In the genomic region with DNA sequence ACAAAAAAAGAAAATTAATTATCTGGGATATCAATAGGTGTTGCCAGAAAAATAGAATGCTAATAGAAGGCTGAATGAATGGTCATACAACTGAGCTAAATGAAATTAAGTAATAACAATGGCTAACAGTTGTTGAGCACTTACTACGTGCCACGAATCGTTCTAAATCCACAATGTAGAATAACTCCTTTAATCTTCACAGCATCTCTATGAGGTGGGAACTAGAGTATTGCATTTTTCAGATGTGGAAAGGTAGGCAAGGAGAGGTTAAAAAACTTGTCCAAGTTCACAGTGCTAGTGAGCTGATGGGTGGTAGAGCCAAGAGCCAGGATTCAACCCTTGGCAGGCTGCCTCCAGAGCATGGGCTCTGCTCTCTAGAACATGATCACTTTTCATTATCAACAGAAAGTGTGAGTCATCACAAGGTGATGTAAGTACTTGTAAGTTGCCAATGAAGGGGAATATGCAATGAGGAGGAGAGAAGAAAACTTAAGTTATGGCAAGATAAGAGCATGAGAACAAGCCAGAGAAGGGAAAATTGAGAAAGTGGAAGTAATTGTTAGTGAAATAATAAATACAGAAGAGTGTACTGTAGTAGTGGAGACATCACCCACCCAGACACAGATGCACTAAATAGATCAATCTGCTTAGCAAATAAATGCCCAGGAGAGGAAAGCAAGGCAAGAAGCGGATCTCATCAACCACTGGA, we compare ENCODE assay signal across 9 cellular contexts.
A peak's percentile ranks its signal among the peaks of the same experiment; 100 is the strongest.
DNase-seq lines count a peak whose midpoint lies in the region; ATAC-seq and TF ChIP-seq lines count a peak whose summit lies in the region.
"Had no signal": no experiment of that assay in that cellular context is flagged by ENCODE, and none has a peak within 500 bp of the region (broad histone marks: within the 10 kb centered on the region; RNA-seq: fewer than 3 reads in every experiment).

No MANE protein-coding gene starts in this region.

- no peaks in the 10 kb centered on the region for H3K27me3 Mint-ChIP-seq in progenitor cell of endocrine pancreas
- H3K27me3 Mint-ChIP-seq in activated CD8-positive, alpha-beta memory T cell treated with anti-CD3 and anti-CD28 coated beads, Interleukin-2, amount 10 ng/mL, durations not matched to agents 7 days and 5 days = no peaks in the 10 kb centered on the region

- DNase-seq in GM04504 (ENCODE audit: low read depth) (peak; percentile 48), NCI-H2196 treated with DMSO at 0.1 percent for 48 hours (lab: John Stamatoyannopoulos, UW; ENCODE audit: unreplicated experiment) (peak; percentile 94), fibroblast of gingiva (ENCODE audit: low read depth) (peak; percentile 91), progenitor cell of endocrine pancreas (ENCODE audit: low spot score, unreplicated experiment) (no peak), NOMO-1 (lab: John Stamatoyannopoulos, UW; ENCODE audit: unreplicated experiment in 2 of 2) (no peak)
- DNase-seq in stimulated activated CD4-positive, alpha-beta T cell treated with anti-CD3 and anti-CD28 coated beads, Interleukin-2, amount 100 ng/mL, for 48 hours = no peak
- no peak for DNase-seq in activated CD8-positive, alpha-beta memory T cell treated with anti-CD3 and anti-CD28 coated beads, Interleukin-2, amount 10 ng/mL, durations not matched to agents 7 days and 5 days
- DNase-seq: NK-92 treated with Interleukin-12 subunit alpha and Interleukin-12 subunit beta, amount 100 ng/mL, for 24 hours had no signal

- no peak for ATAC-seq in activated CD8-positive, alpha-beta memory T cell treated with anti-CD3 and anti-CD28 coated beads, Interleukin-2, amount 10 ng/mL, durations not matched to agents 7 days and 5 days
- ATAC-seq in HG03354 (IDR thresholded peaks at IDR 0.05; ENCODE audit: poor library complexity, severe bottlenecking, unreplicated experiment) = no peak

- TF ChIP-seq CTCF in progenitor cell of endocrine pancreas (IDR thresholded peaks at IDR 0.05; ENCODE audit: unreplicated experiment) = no peak

- peaks cover 19% of the 10 kb centered on the region for H3K4me1 Mint-ChIP-seq in progenitor cell of endocrine pancreas (ENCODE audit: low read depth)
- H3K4me1 Mint-ChIP-seq in activated CD8-positive, alpha-beta memory T cell treated with anti-CD3 and anti-CD28 coated beads, Interleukin-2, amount 10 ng/mL, durations not matched to agents 7 days and 5 days = no peaks in the 10 kb centered on the region

- H3K4me3 Mint-ChIP-seq in progenitor cell of endocrine pancreas (ENCODE audit: low read depth) = no peak overlapping the region
- H3K4me3 Mint-ChIP-seq in activated CD8-positive, alpha-beta memory T cell treated with anti-CD3 and anti-CD28 coated beads, Interleukin-2, amount 10 ng/mL, durations not matched to agents 7 days and 5 days = no peak overlapping the region

- no peaks in the 10 kb centered on the region for H3K9me3 Mint-ChIP-seq in progenitor cell of endocrine pancreas (ENCODE audit: low read depth)
- peaks cover 12% of the 10 kb centered on the region for H3K9me3 Mint-ChIP-seq in activated CD8-positive, alpha-beta memory T cell treated with anti-CD3 and anti-CD28 coated beads, Interleukin-2, amount 10 ng/mL, durations not matched to agents 7 days and 5 days (ENCODE audit: low read depth)

- no peaks in the 10 kb centered on the region for H3K36me3 Mint-ChIP-seq in progenitor cell of endocrine pancreas (ENCODE audit: insufficient read depth)
- H3K36me3 Mint-ChIP-seq in activated CD8-positive, alpha-beta memory T cell treated with anti-CD3 and anti-CD28 coated beads, Interleukin-2, amount 10 ng/mL, durations not matched to agents 7 days and 5 days = no peaks in the 10 kb centered on the region

- CTCF ChIA-PET in activated CD8-positive, alpha-beta memory T cell treated with anti-CD3 and anti-CD28 coated beads, Interleukin-2, amount 10 ng/mL, durations not matched to agents 7 days and 5 days (lab: Charles Lee) = no interaction called here

- H3K27ac Mint-ChIP-seq in progenitor cell of endocrine pancreas = peak overlapping the region; percentile 68
- no peak overlapping the region for H3K27ac Mint-ChIP-seq in activated CD8-positive, alpha-beta memory T cell treated with anti-CD3 and anti-CD28 coated beads, Interleukin-2, amount 10 ng/mL, durations not matched to agents 7 days and 5 days

Comparison
In these comparisons a context has a peak if more than half of its experiments do, and no peak if none do; other contexts are left out.
1. DNase-seq: peak in GM04504 (single experiment), NCI-H2196 treated with DMSO at 0.1 percent for 48 hours (single experiment) and fibroblast of gingiva (single experiment); none in progenitor cell of endocrine pancreas (single experiment), stimulated activated CD4-positive, alpha-beta T cell treated with anti-CD3 and anti-CD28 coated beads, Interleukin-2, amount 100 ng/mL, for 48 hours (0 of 2), NOMO-1 (0 of 2) and activated CD8-positive, alpha-beta memory T cell treated with anti-CD3 and anti-CD28 coated beads, Interleukin-2, amount 10 ng/mL, durations not matched to agents 7 days and 5 days (single experiment).